ENCODE assay signal across 8 cellular contexts in genomic region chr17:56715613-56716357, GRCh38.
DNase-seq lines count a peak whose midpoint lies in the region; ATAC-seq, FAIRE-seq and TF ChIP-seq lines count a peak whose summit lies in the region.

No MANE protein-coding gene starts in this region.

- no peaks in the 10 kb centered on the region for H3K36me3 ChIP-seq in BJ (ENCODE audit: control insufficient read depth, insufficient read depth, low read length)

- intact Hi-C loops in left colon (cut with DNase I, micrococcal nuclease) = loop anchor here (5.0 kb wide), 1 partner anchor 123 kb away; the partner anchor contains the start of gene NOG (in 2 of the 2)

- H3K4me3 Mint-ChIP-seq in central memory CD8-positive, alpha-beta T cell = no peak overlapping the region

- H3K9me3 Mint-ChIP-seq in central memory CD8-positive, alpha-beta T cell = no peaks in the 10 kb centered on the region

- no peaks in the 10 kb centered on the region; the same call in 1 of the 2 replicates for H3K27me3 ChIP-seq in BJ (ENCODE audit: control insufficient read depth, insufficient read depth, low read length)

- no peaks in the 10 kb centered on the region for H3K4me1 Mint-ChIP-seq in central memory CD8-positive, alpha-beta T cell

- CTCF ChIA-PET in BJ (lab: Yijun Ruan, JAX) = interaction anchor here (0.5 to 20.9 kb wide), 44 partner anchors 9 to 871 kb away, joined by 3 to 274 read pairs (median 5); partner anchors contain the start of gene NOG

- H3K27ac Mint-ChIP-seq in central memory CD8-positive, alpha-beta T cell (ENCODE audit: low read depth) = no peak overlapping the region

- POLR2A ChIA-PET in BJ (lab: Charles Lee) = no interaction called here

- peaks cover 29% of the 10 kb centered on the region for H3K27me3 Mint-ChIP-seq in central memory CD8-positive, alpha-beta T cell

- DNase-seq in BJ (ENCODE audit: low read depth) (no peak), GM19239 (ENCODE audit: insufficient read length, low spot score) (peak; percentile 69), NCI-H446 (lab: John Stamatoyannopoulos, UW) (peak; percentile 75 to 89), left colon (peak; percentile 64 to 80)
- DNase-seq in activated CD4-positive, CD25-positive, alpha-beta regulatory T cell treated with anti-CD3 and anti-CD28 coated beads, Interleukin-2, amount 50 U/mL, for 16 hours (ENCODE audit: low read depth, low spot score) = peak; percentile 38
- peak; percentile 48 to 60 for DNase-seq in central memory CD8-positive, alpha-beta T cell (ENCODE audit: low spot score in 2 of 2)
- peak; percentile 81 for DNase-seq in stimulated activated CD4-positive, alpha-beta T cell treated with anti-CD3 and anti-CD28 coated beads, Interleukin-4, amount 100 ng/mL, for 24 hours

- H3K36me3 Mint-ChIP-seq in central memory CD8-positive, alpha-beta T cell (ENCODE audit: insufficient read depth) = no peaks in the 10 kb centered on the region

- H3K4me3 ChIP-seq in BJ (ENCODE audit: low read depth, low read length) = no peak overlapping the region

- peak; percentile 80 for TF ChIP-seq CTCF in BJ (IDR thresholded peaks at IDR 0.05; ENCODE audit: insufficient read depth, low read depth, low read length)

- ATAC-seq in HG03354 (IDR thresholded peaks at IDR 0.05; ENCODE audit: poor library complexity, severe bottlenecking, unreplicated experiment) = peak; percentile 96
- ATAC-seq in central memory CD8-positive, alpha-beta T cell (replicated peaks; ENCODE audit: extremely low read depth, poor library complexity, severe bottlenecking) = peak; percentile 43
- ATAC-seq in left colon = peak; percentile 81

- FAIRE-seq in GM19239 (lab: Jason Lieb, UNC) = peak; percentile 96

Comparison
In these comparisons a context has a peak if more than half of its experiments do, and no peak if none do; other contexts are left out.
1. ATAC-seq: peak in every context shown above with its lines; median percentile 96 in HG03354; 81 in left colon; 43 in central memory CD8-positive, alpha-beta T cell.